Comparison of ENCODE assay signal across 8 cellular contexts in the genomic region with DNA sequence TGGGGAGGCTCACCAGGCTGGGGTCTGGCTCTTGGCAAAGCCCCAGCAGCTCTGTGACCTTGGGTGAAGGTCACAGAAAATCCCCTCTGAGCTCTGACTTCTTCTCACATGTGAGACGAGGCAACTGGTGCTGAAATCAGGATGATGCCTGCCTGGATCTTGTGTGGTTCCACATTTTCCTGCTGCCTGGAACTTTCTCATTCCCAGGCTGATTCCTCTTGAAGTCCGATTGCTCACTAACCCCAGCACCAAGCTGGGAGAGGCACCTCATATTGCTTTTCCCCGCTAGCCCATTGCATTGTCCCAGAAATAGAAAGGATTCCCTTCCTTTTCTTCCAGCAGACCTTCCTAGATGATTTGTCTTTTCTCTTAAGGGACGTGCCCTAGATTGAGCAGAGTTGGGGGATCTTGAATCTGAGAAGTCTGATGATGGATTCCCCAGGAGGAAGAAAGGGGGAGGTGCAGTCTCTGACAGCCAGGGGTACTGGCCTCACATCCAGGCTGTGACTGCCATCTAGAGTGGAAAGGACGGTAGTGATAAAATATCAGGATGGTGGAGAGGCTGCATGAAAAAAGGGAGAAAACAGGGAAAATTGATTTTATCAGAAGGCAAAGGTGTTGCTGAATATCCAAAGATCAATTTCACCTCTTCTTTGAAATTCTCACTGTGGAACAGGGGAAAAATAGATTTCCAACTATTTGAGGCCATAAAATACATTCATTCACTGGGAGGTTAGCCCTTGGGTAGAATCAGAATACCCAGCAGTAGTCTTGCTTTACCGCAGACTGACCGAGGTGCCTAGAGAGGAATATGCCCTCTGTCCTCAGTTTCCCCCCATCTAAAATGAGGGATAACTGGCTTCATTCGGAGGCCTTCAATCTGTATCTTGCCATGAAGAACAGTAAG.
DNase-seq lines count a peak whose midpoint lies in the region; ATAC-seq and TF ChIP-seq lines count a peak whose summit lies in the region.

No MANE protein-coding gene starts in this region.

- 45% methylated on average over 7 of the region's 8 CpGs for WGBS in right lobe of liver (ENCODE audit: insufficient coverage, low coverage, low lambda C conversion rate, missing lambda C conversion rate)

- peak overlapping the region; percentile 49 to 99 (median 91) for H3K27ac ChIP-seq in dorsolateral prefrontal cortex
- no peak overlapping the region for H3K27ac ChIP-seq in right lobe of liver

- intact Hi-C loops in Right ventricle myocardium inferior (cut with DNase I) = loop anchor here (2.0 to 10.0 kb wide), 3 partner anchors 71 to 515 kb away; no protein-coding TSS in a partner anchor
- intact Hi-C loops in cardiac septum (cut with DNase I) = loop anchor here (1.0 to 5.0 kb wide), 3 partner anchors 72 to 413 kb away; partner anchors contain the start of genes FAM210A and RNMT
- intact Hi-C loops in dorsolateral prefrontal cortex (cut with DNase I) = loop anchor here (2.0 to 5.0 kb wide), 4 partner anchors 71 to 638 kb away; partner anchors contain the start of gene CEP192 (in 1 of the 2)
- intact Hi-C loops in right lobe of liver (cut with DNase I) = no loop called here

- H3K27me3 Mint-ChIP-seq in stimulated activated naive CD8-positive, alpha-beta T cell treated with anti-CD3 and anti-CD28 coated beads, Interleukin-15, Interleukin-2, amounts not matched to agents 100 ng/mL and 50 ng/mL, for 24 hours = no peaks in the 10 kb centered on the region

- no peaks in the 10 kb centered on the region for H3K9me3 ChIP-seq in right lobe of liver

- TF ChIP-seq POLR2A in right lobe of liver (IDR thresholded peaks at IDR 0.05) = no peak

- no peaks in the 10 kb centered on the region for H3K36me3 ChIP-seq in right lobe of liver

- no peaks in the 10 kb centered on the region for H3K27me3 ChIP-seq in dorsolateral prefrontal cortex
- H3K27me3 ChIP-seq in right lobe of liver = no peaks in the 10 kb centered on the region

- ATAC-seq in Right ventricle myocardium inferior (peak; percentile 84), right lobe of liver (peak; percentile 83 to 98 (median 87))

- H3K27ac Mint-ChIP-seq in stimulated activated naive CD8-positive, alpha-beta T cell treated with anti-CD3 and anti-CD28 coated beads, Interleukin-15, Interleukin-2, amounts not matched to agents 100 ng/mL and 50 ng/mL, for 24 hours = peak overlapping the region; percentile 65

- peak; percentile 63 to 97 (median 92) for TF ChIP-seq CTCF in dorsolateral prefrontal cortex (IDR thresholded peaks at IDR 0.05 in 54 of 56, conservative IDR thresholded peaks at IDR 0.05 in 2 of 56; ENCODE audit: low read depth in 1 of 56, partially characterized antibody in 56 of 56)
- TF ChIP-seq CTCF in right lobe of liver (IDR thresholded peaks at IDR 0.05) = peak; percentile 62 to 80 (median 66)

- H3K4me3 Mint-ChIP-seq in stimulated activated naive CD8-positive, alpha-beta T cell treated with anti-CD3 and anti-CD28 coated beads, Interleukin-15, Interleukin-2, amounts not matched to agents 100 ng/mL and 50 ng/mL, for 24 hours = no peak overlapping the region

- no peaks in the 10 kb centered on the region for H3K4me1 ChIP-seq in right lobe of liver

- POLR2A ChIA-PET in HEK293T (lab: Yijun Ruan, JAX) = no interaction called here

- peak; percentile 50 for DNase-seq in Right ventricle myocardium inferior (ENCODE audit: missing footprints)
- no peak for DNase-seq in cardiac septum (ENCODE audit: low spot score)
- peak; percentile 56 for DNase-seq in HEK293T (ENCODE audit: extremely low spot score)
- DNase-seq in NCI-H1105 (lab: John Stamatoyannopoulos, UW) = peak; percentile 46
- DNase-seq in UCSD-AML1 (lab: John Stamatoyannopoulos, UW; ENCODE audit: unreplicated experiment) = peak; percentile 30
- DNase-seq in dorsolateral prefrontal cortex = peak in 6 of 10 donors; percentile 68 to 83 (median 74)
- no peak for DNase-seq in right lobe of liver

- H3K4me1 Mint-ChIP-seq in stimulated activated naive CD8-positive, alpha-beta T cell treated with anti-CD3 and anti-CD28 coated beads, Interleukin-15, Interleukin-2, amounts not matched to agents 100 ng/mL and 50 ng/mL, for 24 hours (ENCODE audit: low read depth) = peaks cover 13% of the 10 kb centered on the region

- no peaks in the 10 kb centered on the region for H3K36me3 Mint-ChIP-seq in stimulated activated naive CD8-positive, alpha-beta T cell treated with anti-CD3 and anti-CD28 coated beads, Interleukin-15, Interleukin-2, amounts not matched to agents 100 ng/mL and 50 ng/mL, for 24 hours (ENCODE audit: low read depth)

- no peaks in the 10 kb centered on the region for H3K9me3 Mint-ChIP-seq in stimulated activated naive CD8-positive, alpha-beta T cell treated with anti-CD3 and anti-CD28 coated beads, Interleukin-15, Interleukin-2, amounts not matched to agents 100 ng/mL and 50 ng/mL, for 24 hours

- CTCF ChIA-PET in HEK293T (lab: Yijun Ruan, JAX) = interaction anchor here (0.7 to 1.2 kb wide), 3 partner anchors 72 to 414 kb away, joined by 3 to 5 read pairs (median 5); no protein-coding TSS in a partner anchor

- H3K4me3 ChIP-seq in dorsolateral prefrontal cortex (peak overlapping the region in 31 of 59 donors; percentile 5 to 36 (median 19)), right lobe of liver (no peak overlapping the region)

TF ChIP-seq in HEK293T, 16 proteins besides CTCF, POLR2A, EP300 and RAD21:
- TF ChIP-seq FOXK2 (IDR thresholded peaks at IDR 0.05) (no peak), BHLHE40 (IDR thresholded peaks at IDR 0.05; ENCODE audit: borderline replicate concordance) (no peak), FOXM1 (IDR thresholded peaks at IDR 0.05; ENCODE audit: borderline replicate concordance) (no peak), HDGF (IDR thresholded peaks at IDR 0.05; ENCODE audit: borderline replicate concordance) (no peak), L3MBTL2 (conservative IDR thresholded peaks at IDR 0.05) (no peak), SUZ12 (IDR thresholded peaks at IDR 0.05) (no peak), FOXA1 (IDR thresholded peaks at IDR 0.05) (no peak), CTBP1 (IDR thresholded peaks at IDR 0.05; ENCODE audit: borderline replicate concordance) (no peak), TARDBP (IDR thresholded peaks at IDR 0.05) (no peak)
- TF ChIP-seq, protein P1, sequence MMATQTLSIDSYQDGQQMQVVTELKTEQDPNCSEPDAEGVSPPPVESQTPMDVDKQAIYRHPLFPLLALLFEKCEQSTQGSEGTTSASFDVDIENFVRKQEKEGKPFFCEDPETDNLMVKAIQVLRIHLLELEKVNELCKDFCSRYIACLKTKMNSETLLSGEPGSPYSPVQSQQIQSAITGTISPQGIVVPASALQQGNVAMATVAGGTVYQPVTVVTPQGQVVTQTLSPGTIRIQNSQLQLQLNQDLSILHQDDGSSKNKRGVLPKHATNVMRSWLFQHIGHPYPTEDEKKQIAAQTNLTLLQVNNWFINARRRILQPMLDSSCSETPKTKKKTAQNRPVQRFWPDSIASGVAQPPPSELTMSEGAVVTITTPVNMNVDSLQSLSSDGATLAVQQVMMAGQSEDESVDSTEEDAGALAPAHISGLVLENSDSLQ (IDR thresholded peaks at IDR 0.05) = no peak; the same call in 1 of the 2 replicates

Comparison
In these comparisons a context has a peak if more than half of its experiments do, and no peak if none do; other contexts are left out.
1. DNase-seq: peak in Right ventricle myocardium inferior (single experiment), HEK293T (single experiment), NCI-H1105 (single experiment), UCSD-AML1 (single experiment) and dorsolateral prefrontal cortex (6 of 10); none in cardiac septum (single experiment) and right lobe of liver (0 of 3).
2. H3K27ac ChIP-seq: peak in dorsolateral prefrontal cortex (59 of 59); none in right lobe of liver (0 of 3).
3. H3K4me3 ChIP-seq: peak in dorsolateral prefrontal cortex (31 of 59); none in right lobe of liver (0 of 3).
4. intact Hi-C loops: an anchor here in Right ventricle myocardium inferior (2.0 to 10.0 kb wide), cardiac septum (1.0 to 5.0 kb wide) and dorsolateral prefrontal cortex (2.0 to 5.0 kb wide); none called in right lobe of liver.